Comparison of ENCODE assay signal across 13 cellular contexts in the genomic region with DNA sequence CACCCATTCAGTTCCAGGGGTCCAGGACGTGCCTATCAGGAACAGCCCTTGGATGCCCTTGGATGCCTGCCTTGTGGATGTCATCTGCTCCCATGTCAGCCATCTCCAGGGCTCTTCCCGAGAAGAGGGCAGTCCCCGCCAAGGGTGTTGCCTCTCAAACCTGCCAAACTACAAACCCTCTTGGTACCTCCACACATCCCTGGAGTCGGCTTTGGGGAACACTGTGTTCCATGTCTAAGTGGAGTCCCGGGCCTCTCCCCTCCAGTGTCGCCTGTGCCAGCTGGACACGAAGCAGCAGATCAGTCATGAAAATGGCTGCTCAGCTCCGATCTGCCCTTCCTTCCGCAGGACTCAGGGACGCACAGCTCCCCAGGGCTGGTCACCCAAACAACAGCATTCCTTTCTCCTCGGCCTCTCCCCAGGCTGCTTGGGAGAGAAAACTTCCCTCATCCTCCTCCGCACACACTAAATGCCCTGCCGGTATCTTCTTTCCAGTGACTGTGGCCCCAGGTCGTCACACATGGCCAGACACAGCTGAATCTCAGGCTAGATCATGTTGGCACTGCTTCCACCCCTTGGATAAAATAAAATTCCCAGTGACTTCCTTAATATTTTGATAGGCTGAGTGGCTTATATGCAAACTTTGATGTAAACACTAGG. TPM values are rescaled to one million over a fixed set of nuclear protein-coding genes. Genes with fewer than 3 reads are reported as not detected.
DNase-seq lines count a peak whose midpoint lies in the region; ATAC-seq and TF ChIP-seq lines count a peak whose summit lies in the region.
"Had no signal": no experiment of that assay in that cellular context is flagged by ENCODE, and none has a peak within 500 bp of the region (broad histone marks: within the 10 kb centered on the region; RNA-seq: fewer than 3 reads in every experiment).

No MANE protein-coding gene starts in this region.

- H3K27ac ChIP-seq in BLaER1 = peak overlapping the region; percentile 95

- no peak for TF ChIP-seq POLR2A in lower leg skin (IDR thresholded peaks at IDR 0.05)

- H3K9me3 ChIP-seq in BLaER1 = no peaks in the 10 kb centered on the region
- H3K9me3 ChIP-seq: Peyer's patch had no signal

- WGBS in lower leg skin, 2 donors = 56 to 77% methylated on average over 14 of the region's 14 CpGs

- H3K36me3 Mint-ChIP-seq in IgD-negative memory B cell = peaks cover 17% of the 10 kb centered on the region
- peaks cover 5% of the 10 kb centered on the region for H3K36me3 Mint-ChIP-seq in central memory CD8-positive, alpha-beta T cell (ENCODE audit: insufficient read depth)

- H3K27me3 Mint-ChIP-seq in IgD-negative memory B cell = no peaks in the 10 kb centered on the region
- no peaks in the 10 kb centered on the region for H3K27me3 Mint-ChIP-seq in central memory CD8-positive, alpha-beta T cell
- H3K27me3 Mint-ChIP-seq: naive thymus-derived CD8-positive, alpha-beta T cell had no signal

- peak overlapping the region in 2 of 3 donors; percentile 2 to 82 for H3K27ac Mint-ChIP-seq in IgD-negative memory B cell
- H3K27ac Mint-ChIP-seq in central memory CD8-positive, alpha-beta T cell (ENCODE audit: low read depth) = peak overlapping the region; percentile 38
- H3K27ac Mint-ChIP-seq: activated CD8-positive, alpha-beta T cell treated with anti-CD3 and anti-CD28 coated beads, Interleukin-2, amount 10 ng/mL, durations not matched to agents 7 days and 5 days had no signal

- H3K36me3 ChIP-seq in BLaER1 = peaks cover 36% of the 10 kb centered on the region
- H3K36me3 ChIP-seq: Peyer's patch had no signal

- no peak overlapping the region for H3K4me3 Mint-ChIP-seq in IgD-negative memory B cell
- H3K4me3 Mint-ChIP-seq in central memory CD8-positive, alpha-beta T cell = no peak overlapping the region
- H3K4me3 Mint-ChIP-seq: activated CD8-positive, alpha-beta T cell treated with anti-CD3 and anti-CD28 coated beads, Interleukin-2, amount 10 ng/mL, durations not matched to agents 7 days and 5 days; naive thymus-derived CD8-positive, alpha-beta T cell had no signal

- H3K4me1 Mint-ChIP-seq in IgD-negative memory B cell = peaks cover 37 to 57% (median 39%) of the 10 kb centered on the region in 3 donors
- peaks cover 67% of the 10 kb centered on the region for H3K4me1 Mint-ChIP-seq in central memory CD8-positive, alpha-beta T cell

- peaks cover 100% of the 10 kb centered on the region for H3K4me1 ChIP-seq in BLaER1

- no peak for DNase-seq in central memory CD8-positive, alpha-beta T cell (ENCODE audit: low spot score in 2 of 2)
- DNase-seq in lower leg skin (ENCODE audit: low spot score in 2 of 2) (peak; percentile 73 to 78), NCI-H1417 treated with DMSO at 0.1 percent for 48 hours (lab: John Stamatoyannopoulos, UW) (no peak), SIG-M5 treated with dmso at 0.1 percent for 504 hours (lab: John Stamatoyannopoulos, UW; ENCODE audit: unreplicated experiment) (no peak)
- DNase-seq in activated naive CD4-positive, alpha-beta T cell (lab: John Stamatoyannopoulos, UW) = no peak
- DNase-seq: activated CD8-positive, alpha-beta T cell treated with anti-CD3 and anti-CD28 coated beads, Interleukin-2, amount 10 ng/mL, durations not matched to agents 7 days and 5 days; MV-4-11; naive thymus-derived CD8-positive, alpha-beta T cell; NCI-H2081 treated with DMSO at 0.1 percent for 48 hours had no signal

- H3K4me3 ChIP-seq in BLaER1 (peak overlapping the region; percentile 48), lower leg skin (ENCODE audit: low read depth, poor library complexity, severe bottlenecking) (no peak overlapping the region)
- H3K4me3 ChIP-seq: Peyer's patch had no signal

- no peak for ATAC-seq in central memory CD8-positive, alpha-beta T cell (replicated peaks; ENCODE audit: extremely low read depth, poor library complexity, severe bottlenecking)
- ATAC-seq in GM18873 (IDR thresholded peaks at IDR 0.05; ENCODE audit: low FRiP score, unreplicated experiment) = no peak
- ATAC-seq: activated CD8-positive, alpha-beta T cell treated with anti-CD3 and anti-CD28 coated beads, Interleukin-2, amount 10 ng/mL, durations not matched to agents 7 days and 5 days; naive thymus-derived CD8-positive, alpha-beta T cell had no signal

- H4K20me1 ChIP-seq in BLaER1 = no peaks in the 10 kb centered on the region

- no peaks in the 10 kb centered on the region for H3K9me3 Mint-ChIP-seq in IgD-negative memory B cell
- no peaks in the 10 kb centered on the region for H3K9me3 Mint-ChIP-seq in central memory CD8-positive, alpha-beta T cell
- H3K9me3 Mint-ChIP-seq: naive thymus-derived CD8-positive, alpha-beta T cell had no signal

- peak overlapping the region; percentile 89 for H3K9ac ChIP-seq in BLaER1

- intact Hi-C loops in lower leg skin (cut with DNase I; ENCODE audit: low total_unique reads) = no loop called here

- no peak for TF ChIP-seq CTCF in lower leg skin (IDR thresholded peaks at IDR 0.05)

- H3K27me3 ChIP-seq in BLaER1 = no peaks in the 10 kb centered on the region
- H3K27me3 ChIP-seq: Peyer's patch had no signal

- H3K4me2 ChIP-seq in BLaER1 = peak overlapping the region; percentile 91

RNA-seq across cellular contexts. Expression of gene GALNT2, which starts 53.4 kb away (rescaled TPM):
- polyA plus RNA-seq in IgD-negative memory B cell = 15.8 TPM
- 10 to 100 TPM; 11.0 to 31.0 (median 20.2) TPM for total RNA-seq in lower leg skin

Comparison
In these comparisons a context has a peak if more than half of its experiments do, and no peak if none do; other contexts are left out.
1. DNase-seq: peak in lower leg skin (2 of 2); none in central memory CD8-positive, alpha-beta T cell (0 of 2), activated naive CD4-positive, alpha-beta T cell (0 of 4), NCI-H1417 treated with DMSO at 0.1 percent for 48 hours (single experiment) and SIG-M5 treated with dmso at 0.1 percent for 504 hours (single experiment).